In genomic region chr11:65941720-65942310, GRCh38 we compare ENCODE assay signal across 1 cellular context.
TF ChIP-seq lines count a peak whose summit lies in the region.

No MANE protein-coding gene starts in this region.

TF ChIP-seq in HepG2, 621 proteins besides CTCF, POLR2A, EP300 and RAD21:
- TF ChIP-seq ZNF362 (CRISPR knock-in tag; IDR thresholded peaks at IDR 0.05; ENCODE audit: borderline replicate concordance) (peak; percentile 27; the same call in 1 of the 2 replicates), PITX1 (CRISPR knock-in tag; IDR thresholded peaks at IDR 0.05) (no peak)
TF ChIP-seq in HepG2: peak in this region for 1.
